Comparison of ENCODE assay signal across 18 cellular contexts in the genomic region with DNA sequence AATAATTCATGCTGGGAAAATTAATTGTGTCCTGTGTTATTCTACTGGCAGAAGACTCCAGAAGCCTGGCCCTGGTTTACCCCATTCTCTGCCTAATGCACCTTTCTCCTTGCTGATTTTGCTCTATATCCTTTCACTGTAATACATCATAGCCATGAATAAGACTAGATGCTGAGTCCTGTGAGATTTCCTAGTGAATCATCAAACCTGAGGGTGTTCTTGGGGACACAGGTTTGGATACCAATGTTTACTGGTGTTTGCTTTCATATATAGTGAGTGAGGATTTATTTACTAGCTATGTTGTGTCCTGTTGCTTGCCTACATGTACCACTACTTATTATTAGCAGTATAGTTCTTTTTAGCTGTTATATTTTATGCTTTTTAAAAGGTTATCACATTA.
"Had no signal": no experiment of that assay in that cellular context is flagged by ENCODE, and none has a peak within 500 bp of the region (broad histone marks: within the 10 kb centered on the region; RNA-seq: fewer than 3 reads in every experiment).

No MANE protein-coding gene starts in this region.

- H3K9me3 Mint-ChIP-seq: activated B cell treated with CpG ODN at 0.5 μM for 24 hours had no signal

- H3K27me3 ChIP-seq: brain microvascular endothelial cell, esophagus squamous epithelium, heart left ventricle, upper lobe of right lung had no signal

- H3K4me3 Mint-ChIP-seq: activated B cell treated with CpG ODN at 0.5 μM for 24 hours; activated CD4-positive, alpha-beta T cell treated with anti-CD3 and anti-CD28 coated beads, Interleukin-2, amount 10 ng/mL, durations not matched to agents 7 days and 5 days; activated naive CD8-positive, alpha-beta T cell; nephron progenitor cell; stimulated activated naive CD8-positive, alpha-beta T cell treated with anti-CD3 and anti-CD28 coated beads, Interleukin-15, Interleukin-2, amounts not matched to agents 100 ng/mL and 50 ng/mL, for 24 hours; T-helper 1 cell treated with Interleukin-12 subunit alpha and Interleukin-12 subunit beta and Interleukin-4 antibody, amounts not matched to agents 30 μg/mL and 1 μg/mL, for 36 hours had no signal

- ATAC-seq: heart left ventricle, left ventricle myocardium superior, upper lobe of right lung had no signal

- H3K27me3 Mint-ChIP-seq: activated B cell treated with CpG ODN at 0.5 μM for 24 hours; activated CD4-positive, alpha-beta T cell treated with anti-CD3 and anti-CD28 coated beads, Interleukin-2, amount 10 ng/mL, durations not matched to agents 7 days and 5 days; activated naive CD8-positive, alpha-beta T cell; stimulated activated naive CD8-positive, alpha-beta T cell treated with anti-CD3 and anti-CD28 coated beads, Interleukin-15, Interleukin-2, amounts not matched to agents 100 ng/mL and 50 ng/mL, for 24 hours had no signal

- H3K27ac Mint-ChIP-seq: activated CD4-positive, alpha-beta T cell treated with anti-CD3 and anti-CD28 coated beads, Interleukin-2, amount 10 ng/mL, durations not matched to agents 7 days and 5 days; activated T-helper 2 cell treated with anti-CD3 and anti-CD28 coated beads, Interferon-gamma antibody, Interleukin-2, Interleukin-4, amounts not matched to agents 10 μg/mL and 5 μg/mL and 100 μg/mL, durations not matched to agents 14 hours and 24 hours and 36 hours; T-helper 1 cell treated with Interleukin-12 subunit alpha and Interleukin-12 subunit beta and Interleukin-4 antibody, amounts not matched to agents 30 μg/mL and 1 μg/mL, for 36 hours had no signal

- DNase-seq: activated B cell treated with CpG ODN at 0.5 μM for 24 hours; activated CD4-positive, alpha-beta T cell treated with anti-CD3 and anti-CD28 coated beads, Interleukin-2, amount 10 ng/mL, durations not matched to agents 7 days and 5 days; activated T-cell treated with anti-CD3 and anti-CD28 coated beads for 4 hours; amygdala; brain microvascular endothelial cell; esophagus squamous epithelium; foreskin fibroblast; heart left ventricle; islet precursor cell; left ventricle myocardium superior; nephron progenitor cell; stimulated activated CD4-positive, alpha-beta T cell treated with anti-CD3 and anti-CD28 coated beads, Interleukin-15, amount 100 ng/mL, for 24 hours; stimulated activated CD4-positive, alpha-beta T cell treated with anti-CD3 and anti-CD28 coated beads, Interleukin-4, amount 100 ng/mL, for 24 hours; upper lobe of right lung had no signal

- H3K4me3 ChIP-seq: esophagus squamous epithelium, heart left ventricle, upper lobe of right lung had no signal
